ENCODE assay signal across 8 cellular contexts in the genomic region with DNA sequence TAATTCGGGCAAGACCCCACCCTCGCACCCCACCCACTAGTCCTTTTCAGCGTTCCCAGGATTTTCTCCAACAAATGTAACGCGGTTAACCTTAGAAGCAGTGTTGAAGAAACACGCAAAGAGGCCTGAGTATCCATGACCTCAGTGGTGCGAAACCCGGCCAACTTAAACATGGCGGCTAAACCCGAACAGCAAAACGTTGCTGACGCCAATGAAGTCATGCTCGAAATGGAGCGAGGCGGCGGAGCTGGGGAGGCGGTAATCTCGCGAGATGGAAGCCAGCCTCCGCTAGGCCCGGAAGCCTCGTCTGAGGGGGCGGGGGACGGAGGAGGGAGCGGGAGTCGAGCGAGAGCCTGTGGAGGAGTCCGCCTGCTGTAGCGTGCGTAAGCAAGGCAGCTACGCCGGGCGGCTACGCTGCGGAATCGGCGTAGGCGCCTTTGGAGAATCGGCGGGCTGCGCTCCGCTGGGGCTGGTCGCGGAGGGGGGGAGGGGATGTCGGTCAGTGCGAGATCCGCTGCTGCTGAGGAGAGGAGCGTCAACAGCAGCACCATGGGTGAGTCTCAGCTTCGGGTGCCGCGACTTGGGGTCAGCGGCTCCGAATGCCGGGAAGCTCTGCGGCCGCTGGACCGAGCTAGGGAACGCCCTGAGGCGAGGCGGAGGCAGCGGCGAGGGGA. TPM values are rescaled to one million over a fixed set of nuclear protein-coding genes. Genes with fewer than 3 reads are reported as not detected.
DNase-seq lines count a peak whose midpoint lies in the region; ATAC-seq and TF ChIP-seq lines count a peak whose summit lies in the region.

Gene SEPTIN7 (plus strand): TSS at position 340 of the 674 bp plus-strand sequence. CDS start 153 bp downstream, at position 493.

- POLR2A ChIA-PET in CD8-positive, alpha-beta T cell (lab: Charles Lee): interaction anchor here (0.6 to 4.6 kb wide), 38 partner anchors 8 to 352 kb away, joined by 3 to 80 read pairs (median 5); partner anchors contain the start of gene HERPUD2

- H3K4me3 ChIP-seq in CD8-positive, alpha-beta T cell (ENCODE audit: low read depth, low read length): peak within 1 kb of the TSS; percentile 58
- peak within 1 kb of the TSS; percentile 98 for H3K4me3 ChIP-seq in ectodermal cell (ENCODE audit: insufficient read depth, low read depth, low read length)
- H3K4me3 ChIP-seq in lower lobe of right lung: peak within 1 kb of the TSS; percentile 87

- CTCF ChIA-PET in CD8-positive, alpha-beta T cell (lab: Charles Lee): interaction anchor here (0.9 to 2.3 kb wide), 9 partner anchors 12 to 145 kb away, joined by 3 to 9 read pairs (median 4); partner anchors contain the start of gene HERPUD2

- no peaks in the 10 kb centered on the region for H3K27me3 ChIP-seq in CD8-positive, alpha-beta T cell (ENCODE audit: insufficient read depth, low read length)
- H3K27me3 ChIP-seq in ectodermal cell (ENCODE audit: control insufficient read depth, insufficient read depth, low read length, poor library complexity, severe bottlenecking): no peaks in the 10 kb centered on the region
- H3K27me3 ChIP-seq in lower lobe of right lung (ENCODE audit: low read depth): no peaks in the 10 kb centered on the region

- ATAC-seq in CD8-positive, alpha-beta T cell: peak; percentile 88
- ATAC-seq in GM19467 (IDR thresholded peaks at IDR 0.05; ENCODE audit: unreplicated experiment) (peak; percentile 86), lower lobe of right lung (peak; percentile 98 to 99)

- no peaks in the 10 kb centered on the region for H3K36me3 ChIP-seq in CD8-positive, alpha-beta T cell (ENCODE audit: insufficient read depth, low read length)
- H3K36me3 ChIP-seq in ectodermal cell (ENCODE audit: control insufficient read depth, insufficient read depth, low read length) (no peaks in the 10 kb centered on the region), lower lobe of right lung (no peaks in the 10 kb centered on the region)

- H3K9me3 Mint-ChIP-seq in CD8-positive, alpha-beta T cell: no peaks in the 10 kb centered on the region

- H3K4me1 Mint-ChIP-seq in CD8-positive, alpha-beta T cell (ENCODE audit: low read depth): peaks cover 42% of the 10 kb centered on the region

- peaks cover 42% of the 10 kb centered on the region for H3K4me1 ChIP-seq in CD8-positive, alpha-beta T cell (ENCODE audit: insufficient read depth, low read length)
- no peaks in the 10 kb centered on the region for H3K4me1 ChIP-seq in ectodermal cell (ENCODE audit: control insufficient read depth, insufficient read depth, low read length)
- H3K4me1 ChIP-seq in lower lobe of right lung: peaks cover 36% of the 10 kb centered on the region

- H3K4me3 Mint-ChIP-seq in CD8-positive, alpha-beta T cell: peak within 1 kb of the TSS; percentile 91

- intact Hi-C loops in CD8-positive, alpha-beta T cell (cut with DNase I, micrococcal nuclease): loop anchor here (1.0 to 10.0 kb wide), 10 partner anchors 36 to 764 kb away; partner anchors contain the start of genes DPY19L1 (in 1 of the 2) and HERPUD2 (in 1 of the 2)
- intact Hi-C loops in lower lobe of right lung (cut with DNase I): no loop called here

- 0 to 1% methylated on average over 62 of the region's 62 CpGs for WGBS in ectodermal cell, 2 experiments

- H3K27me3 Mint-ChIP-seq in CD8-positive, alpha-beta T cell (ENCODE audit: low read depth): no peaks in the 10 kb centered on the region

- TF ChIP-seq CTCF in CD8-positive, alpha-beta T cell (IDR thresholded peaks at IDR 0.05): no peak
- no peak for TF ChIP-seq CTCF in lower lobe of right lung (IDR thresholded peaks at IDR 0.05)

- no peaks in the 10 kb centered on the region for H3K9me3 ChIP-seq in CD8-positive, alpha-beta T cell (ENCODE audit: low read length)
- H3K9me3 ChIP-seq in ectodermal cell (ENCODE audit: control insufficient read depth, low read length) (no peaks in the 10 kb centered on the region), lower lobe of right lung (no peaks in the 10 kb centered on the region)

- peak within 1 kb of the TSS; percentile 98 for H3K27ac ChIP-seq in CD8-positive, alpha-beta T cell (ENCODE audit: low read depth, low read length)
- H3K27ac ChIP-seq in ectodermal cell (ENCODE audit: insufficient read depth, low read depth, low read length, poor library complexity, severe bottlenecking) (peak within 1 kb of the TSS; percentile 99), lower lobe of right lung (peak within 1 kb of the TSS; percentile 98)

- peak within 1 kb of the TSS; percentile 98 for H3K27ac Mint-ChIP-seq in CD8-positive, alpha-beta T cell

- peak; percentile 97 to 99 (median 98) for DNase-seq in CD8-positive, alpha-beta T cell
- DNase-seq in HS-27A (ENCODE audit: low read depth): peak; percentile 91
- DNase-seq in NK-92 (lab: John Stamatoyannopoulos, UW; ENCODE audit: unreplicated experiment): peak; percentile 94
- DNase-seq in activated CD8-positive, alpha-beta memory T cell treated with anti-CD3 and anti-CD28 coated beads for 1 hour (ENCODE audit: extremely low read depth in 1 of 2, low read depth in 1 of 2): peak; percentile 96 to 99
- peak; percentile 99 for DNase-seq in lower lobe of right lung
- DNase-seq in stimulated activated CD4-positive, alpha-beta T cell treated with anti-CD3 and anti-CD28 coated beads, TNF-alpha, amount 100 ng/mL, for 24 hours (ENCODE audit: low read depth in 3 of 3): peak; percentile 96 to 98 (median 97)

- H3K36me3 Mint-ChIP-seq in CD8-positive, alpha-beta T cell: peaks cover 15% of the 10 kb centered on the region

RNA-seq across cellular contexts. Expression of gene SEPTIN7, which starts in this region (rescaled TPM):
- total RNA-seq in CD8-positive, alpha-beta T cell: 100 to 1,000 TPM; 185 to 190 TPM
- polyA plus RNA-seq in ectodermal cell (2013, experiment 1 of 4): 337 TPM
- 351 TPM for polyA plus RNA-seq in ectodermal cell (2013, experiment 2 of 4)
- 282 TPM for polyA plus RNA-seq in ectodermal cell (2013, experiment 3 of 4)
- 311 TPM for polyA plus RNA-seq in ectodermal cell (2013, experiment 4 of 4)
- total RNA-seq in lower lobe of right lung: 180 TPM

Comparison
In these comparisons a context has a peak if more than half of its experiments do, and no peak if none do; other contexts are left out.
1. Peak in every context shown above with its lines: DNase-seq, ATAC-seq, H3K4me3 ChIP-seq and H3K27ac ChIP-seq.